In genomic region chr4:123506311-123506685, GRCh38 we compare ENCODE assay signal across 9 cellular contexts.
DNase-seq lines count a peak whose midpoint lies in the region; ATAC-seq and TF ChIP-seq lines count a peak whose summit lies in the region.
"Had no signal": no experiment of that assay in that cellular context is flagged by ENCODE, and none has a peak within 500 bp of the region (broad histone marks: within the 10 kb centered on the region; RNA-seq: fewer than 3 reads in every experiment).

No MANE protein-coding gene starts in this region.

- no peaks in the 10 kb centered on the region for H3K9me3 ChIP-seq in CD8-positive, alpha-beta T cell (ENCODE audit: low read length)
- H3K9me3 ChIP-seq in SJSA1 (replicated peaks) = peaks cover 9% of the 10 kb centered on the region; the same call in 1 of the 2 replicates
- no peaks in the 10 kb centered on the region for H3K9me3 ChIP-seq in osteoblast (ENCODE audit: low read depth, low read length)

- H3K27ac ChIP-seq in CD8-positive, alpha-beta T cell (ENCODE audit: low read depth, low read length) = no peak overlapping the region
- H3K27ac ChIP-seq in SJSA1 (no peak overlapping the region), osteoblast (ENCODE audit: low read depth, low read length) (no peak overlapping the region)

- no peak overlapping the region for H3K27ac Mint-ChIP-seq in CD8-positive, alpha-beta T cell

- DNase-seq in CD8-positive, alpha-beta T cell = no peak
- no peak for DNase-seq in SJSA1 (ENCODE audit: low read depth in 1 of 2, low spot score in 2 of 2)
- DNase-seq in fibroblast of the aortic adventitia (ENCODE audit: low read depth) = no peak
- DNase-seq in osteoblast (ENCODE audit: insufficient read length, low spot score, missing footprints) = no peak
- no peak for DNase-seq in T-helper 9 cell
- DNase-seq in Kasumi-1 (lab: John Stamatoyannopoulos, UW) = no peak
- DNase-seq: NCI-H146 had no signal

- H3K36me3 Mint-ChIP-seq in CD8-positive, alpha-beta T cell = no peaks in the 10 kb centered on the region

- H3K27me3 ChIP-seq in CD8-positive, alpha-beta T cell (ENCODE audit: insufficient read depth, low read length) = no peaks in the 10 kb centered on the region
- no peaks in the 10 kb centered on the region for H3K27me3 ChIP-seq in SJSA1 (replicated peaks)
- H3K27me3 ChIP-seq in osteoblast (ENCODE audit: insufficient read depth, low read length) = peaks cover 7% of the 10 kb centered on the region

- peaks cover 7% of the 10 kb centered on the region for H3K4me1 ChIP-seq in CD8-positive, alpha-beta T cell (ENCODE audit: insufficient read depth, low read length)
- peaks cover 12% of the 10 kb centered on the region for H3K4me1 ChIP-seq in SJSA1 (replicated peaks)
- no peaks in the 10 kb centered on the region for H3K4me1 ChIP-seq in osteoblast (ENCODE audit: insufficient read depth, low read length)

- peaks cover 9% of the 10 kb centered on the region for H3K27me3 Mint-ChIP-seq in CD8-positive, alpha-beta T cell (ENCODE audit: low read depth)

- H3K4me2 ChIP-seq in osteoblast (ENCODE audit: insufficient read depth, low read length) = peak overlapping the region; percentile 94

- CTCF ChIA-PET in CD8-positive, alpha-beta T cell (lab: Charles Lee) = no interaction called here

- peak overlapping the region; percentile 98 for H2AFZ ChIP-seq in osteoblast (ENCODE audit: low read length)

- no peak for ATAC-seq in CD8-positive, alpha-beta T cell
- ATAC-seq in GM19328 (IDR thresholded peaks at IDR 0.05; ENCODE audit: unreplicated experiment) (no peak), HG02884 (IDR thresholded peaks at IDR 0.05; ENCODE audit: unreplicated experiment) (no peak)

- intact Hi-C loops in CD8-positive, alpha-beta T cell (cut with DNase I, micrococcal nuclease) = loop anchor here in 1 of 2 experiments (5.0 kb wide), 1 partner anchor 109 kb away; the partner anchor contains the start of gene SPRY1

- H3K4me3 Mint-ChIP-seq in CD8-positive, alpha-beta T cell = peak overlapping the region; percentile 95

- no peak for TF ChIP-seq CTCF in CD8-positive, alpha-beta T cell (IDR thresholded peaks at IDR 0.05)
- no peak for TF ChIP-seq CTCF in fibroblast of the aortic adventitia (IDR thresholded peaks at IDR 0.05; ENCODE audit: insufficient read depth, low read length)
- no peak for TF ChIP-seq CTCF in osteoblast (IDR thresholded peaks at IDR 0.05; ENCODE audit: extremely low read depth, low read depth, low read length)

- H4K20me1 ChIP-seq in osteoblast (ENCODE audit: insufficient read depth, low read length) = no peaks in the 10 kb centered on the region

- H3K4me3 ChIP-seq in CD8-positive, alpha-beta T cell (ENCODE audit: low read depth, low read length) = peak overlapping the region; percentile 55
- peak overlapping the region; percentile 45; the same call in 1 of the 2 replicates for H3K4me3 ChIP-seq in SJSA1
- peak overlapping the region; percentile 63 for H3K4me3 ChIP-seq in fibroblast of the aortic adventitia (ENCODE audit: low read depth, low read length)
- H3K4me3 ChIP-seq in osteoblast (ENCODE audit: insufficient read depth, low read length) = peak overlapping the region; percentile 79

- H3K9me3 Mint-ChIP-seq in CD8-positive, alpha-beta T cell = no peaks in the 10 kb centered on the region

- POLR2A ChIA-PET in CD8-positive, alpha-beta T cell (lab: Charles Lee) = interaction anchor here (0.8 kb wide), 1 partner anchor 165 kb away, joined by 3 read pairs; no protein-coding TSS in a partner anchor

- H3K4me1 Mint-ChIP-seq in CD8-positive, alpha-beta T cell (ENCODE audit: low read depth) = peaks cover 20% of the 10 kb centered on the region

- no peaks in the 10 kb centered on the region for H3K36me3 ChIP-seq in CD8-positive, alpha-beta T cell (ENCODE audit: insufficient read depth, low read length)
- no peaks in the 10 kb centered on the region for H3K36me3 ChIP-seq in SJSA1
- no peaks in the 10 kb centered on the region for H3K36me3 ChIP-seq in osteoblast (ENCODE audit: insufficient read depth, low read length)

- H3K79me2 ChIP-seq in osteoblast (ENCODE audit: insufficient read depth, low read length) = no peaks in the 10 kb centered on the region
